Comparison of ENCODE assay signal across 8 cellular contexts in the genomic region with DNA sequence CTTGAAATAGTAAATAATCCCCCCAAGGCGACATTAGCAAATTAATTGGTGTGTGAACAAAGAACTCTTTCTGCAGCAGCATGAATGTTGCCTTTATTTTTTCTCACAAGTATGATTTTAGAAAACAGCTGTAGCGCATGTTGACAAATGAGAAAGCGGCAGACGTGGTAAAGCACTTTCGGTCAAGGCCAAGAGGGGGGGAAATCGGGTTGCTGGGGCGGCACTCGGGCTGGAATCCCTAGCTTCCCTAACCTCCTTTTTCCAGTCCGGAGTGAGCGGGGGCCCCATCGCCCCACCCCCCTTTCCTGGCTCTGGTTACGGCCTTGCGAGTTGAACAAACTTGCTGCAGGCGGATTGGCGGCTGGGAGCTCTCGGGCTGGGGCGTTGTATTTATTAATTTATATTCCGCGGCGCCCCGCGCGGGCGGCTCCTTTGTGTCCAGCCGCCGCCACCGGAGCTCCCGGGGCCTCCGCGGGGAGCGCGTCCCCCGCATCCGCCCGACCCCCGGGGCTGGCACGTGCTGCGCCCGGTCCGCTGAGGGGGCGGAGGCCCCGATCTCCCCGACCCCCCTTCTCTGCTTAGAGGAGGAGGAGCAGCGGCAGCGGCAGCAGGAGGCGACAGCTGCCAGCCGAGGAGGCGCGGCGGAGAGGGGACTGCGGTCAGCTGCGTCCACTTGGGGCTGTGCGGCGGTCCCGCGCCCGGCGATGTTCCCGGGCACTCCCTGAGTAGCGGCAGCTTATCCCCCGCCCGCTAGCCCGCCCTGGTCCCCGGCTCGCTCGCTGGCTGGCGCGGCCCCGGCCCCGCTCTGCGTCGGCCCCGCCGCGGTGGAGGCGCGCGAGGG. TPM values are rescaled to one million over a fixed set of nuclear protein-coding genes. Genes with fewer than 3 reads are reported as not detected.
DNase-seq lines count a peak whose midpoint lies in the region; ATAC-seq and TF ChIP-seq lines count a peak whose summit lies in the region.

A gene with protein sequence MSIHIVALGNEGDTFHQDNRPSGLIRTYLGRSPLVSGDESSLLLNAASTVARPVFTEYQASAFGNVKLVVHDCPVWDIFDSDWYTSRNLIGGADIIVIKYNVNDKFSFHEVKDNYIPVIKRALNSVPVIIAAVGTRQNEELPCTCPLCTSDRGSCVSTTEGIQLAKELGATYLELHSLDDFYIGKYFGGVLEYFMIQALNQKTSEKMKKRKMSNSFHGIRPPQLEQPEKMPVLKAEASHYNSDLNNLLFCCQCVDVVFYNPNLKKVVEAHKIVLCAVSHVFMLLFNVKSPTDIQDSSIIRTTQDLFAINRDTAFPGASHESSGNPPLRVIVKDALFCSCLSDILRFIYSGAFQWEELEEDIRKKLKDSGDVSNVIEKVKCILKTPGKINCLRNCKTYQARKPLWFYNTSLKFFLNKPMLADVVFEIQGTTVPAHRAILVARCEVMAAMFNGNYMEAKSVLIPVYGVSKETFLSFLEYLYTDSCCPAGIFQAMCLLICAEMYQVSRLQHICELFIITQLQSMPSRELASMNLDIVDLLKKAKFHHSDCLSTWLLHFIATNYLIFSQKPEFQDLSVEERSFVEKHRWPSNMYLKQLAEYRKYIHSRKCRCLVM (plus strand): TSS at position 607 of the 841 bp plus-strand sequence. CDS start 347 bp downstream, outside the sequence.

- peak within 1 kb of the TSS; percentile 70 for H3K4me2 ChIP-seq in BLaER1

- H3K9me3 Mint-ChIP-seq in activated CD8-positive, alpha-beta memory T cell treated with anti-CD3 and anti-CD28 coated beads, Interleukin-2, amount 10 ng/mL, durations not matched to agents 7 days and 5 days (ENCODE audit: low read depth) = no peaks in the 10 kb centered on the region
- H3K9me3 Mint-ChIP-seq in endothelial cell (ENCODE audit: unreplicated experiment) = no peaks in the 10 kb centered on the region
- no peaks in the 10 kb centered on the region for H3K9me3 Mint-ChIP-seq in memory B cell

- peak within 1 kb of the TSS; percentile 91 for H3K4me3 ChIP-seq in BLaER1

- CTCF ChIA-PET in activated CD8-positive, alpha-beta memory T cell treated with anti-CD3 and anti-CD28 coated beads, Interleukin-2, amount 10 ng/mL, durations not matched to agents 7 days and 5 days (lab: Charles Lee) = interaction anchor here (0.6 to 1.9 kb wide), 8 partner anchors 10 to 116 kb away, joined by 3 to 5 read pairs (median 3); no protein-coding TSS in a partner anchor

- ATAC-seq in HG03439 (IDR thresholded peaks at IDR 0.05; ENCODE audit: unreplicated experiment) (peak; percentile 49), memory B cell (ENCODE audit: low read depth) (peak; percentile 71)
- ATAC-seq in activated CD8-positive, alpha-beta memory T cell treated with anti-CD3 and anti-CD28 coated beads, Interleukin-2, amount 10 ng/mL, durations not matched to agents 7 days and 5 days = peak; percentile 69

- H3K27ac Mint-ChIP-seq in activated CD8-positive, alpha-beta memory T cell treated with anti-CD3 and anti-CD28 coated beads, Interleukin-2, amount 10 ng/mL, durations not matched to agents 7 days and 5 days = no peak within 1 kb of the TSS
- H3K27ac Mint-ChIP-seq in endothelial cell (ENCODE audit: unreplicated experiment) (peak within 1 kb of the TSS; percentile 77), memory B cell (peak within 1 kb of the TSS; percentile 55)

- H3K27me3 ChIP-seq in BLaER1 = no peaks in the 10 kb centered on the region

- H3K27ac ChIP-seq in BLaER1 = peak within 1 kb of the TSS; percentile 92

- H3K9me3 ChIP-seq in BLaER1 = no peaks in the 10 kb centered on the region

- peak; percentile 63 for TF ChIP-seq POLR2A in GM19193 (IDR thresholded peaks at IDR 0.05; ENCODE audit: extremely low read depth, insufficient read depth, insufficient read length)

- H3K27me3 Mint-ChIP-seq in activated CD8-positive, alpha-beta memory T cell treated with anti-CD3 and anti-CD28 coated beads, Interleukin-2, amount 10 ng/mL, durations not matched to agents 7 days and 5 days = peaks cover 70% of the 10 kb centered on the region
- H3K27me3 Mint-ChIP-seq in endothelial cell (ENCODE audit: unreplicated experiment) (peaks cover 8% of the 10 kb centered on the region), memory B cell (no peaks in the 10 kb centered on the region)

- peak within 1 kb of the TSS; percentile 69 for H3K4me3 Mint-ChIP-seq in activated CD8-positive, alpha-beta memory T cell treated with anti-CD3 and anti-CD28 coated beads, Interleukin-2, amount 10 ng/mL, durations not matched to agents 7 days and 5 days
- H3K4me3 Mint-ChIP-seq in endothelial cell (ENCODE audit: unreplicated experiment) = peak within 1 kb of the TSS; percentile 96
- H3K4me3 Mint-ChIP-seq in memory B cell = peak within 1 kb of the TSS; percentile 88

- DNase-seq in NCI-H526 (lab: John Stamatoyannopoulos, UW) (peak; percentile 50 to 73), endothelial cell (ENCODE audit: low spot score) (peak; percentile 61), memory B cell (ENCODE audit: low spot score in 2 of 2) (peak; percentile 16 to 50)
- no peak for DNase-seq in activated CD8-positive, alpha-beta memory T cell treated with anti-CD3 and anti-CD28 coated beads, Interleukin-2, amount 10 ng/mL, durations not matched to agents 7 days and 5 days
- peak; percentile 47 for DNase-seq in stimulated activated CD8-positive, alpha-beta memory T cell treated with anti-CD3 and anti-CD28 coated beads, Interleukin-4, amount 100 ng/mL, for 48 hours

- H3K9ac ChIP-seq in BLaER1 = peak within 1 kb of the TSS; percentile 90

- H4K20me1 ChIP-seq in BLaER1 = peaks cover 17% of the 10 kb centered on the region; the same call in 1 of the 2 replicates

- no peak for TF ChIP-seq CTCF in endothelial cell (IDR thresholded peaks at IDR 0.05; ENCODE audit: unreplicated experiment)

- H3K36me3 ChIP-seq in BLaER1 = peaks cover 9% of the 10 kb centered on the region; the same call in 1 of the 2 replicates

- peaks cover 2% of the 10 kb centered on the region for H3K36me3 Mint-ChIP-seq in activated CD8-positive, alpha-beta memory T cell treated with anti-CD3 and anti-CD28 coated beads, Interleukin-2, amount 10 ng/mL, durations not matched to agents 7 days and 5 days
- H3K36me3 Mint-ChIP-seq in endothelial cell (ENCODE audit: low read depth, unreplicated experiment) (peaks cover 8% of the 10 kb centered on the region), memory B cell (no peaks in the 10 kb centered on the region)

- peaks cover 17% of the 10 kb centered on the region for H3K4me1 Mint-ChIP-seq in activated CD8-positive, alpha-beta memory T cell treated with anti-CD3 and anti-CD28 coated beads, Interleukin-2, amount 10 ng/mL, durations not matched to agents 7 days and 5 days
- H3K4me1 Mint-ChIP-seq in endothelial cell (ENCODE audit: unreplicated experiment) (peaks cover 24% of the 10 kb centered on the region), memory B cell (peaks cover 20% of the 10 kb centered on the region)

- H3K4me1 ChIP-seq in BLaER1 = peaks cover 59% of the 10 kb centered on the region

RNA-seq across cellular contexts. Expression of the gene that starts here (rescaled TPM):
- total RNA-seq in activated CD8-positive, alpha-beta memory T cell treated with anti-CD3 and anti-CD28 coated beads, Interleukin-2, amount 10 ng/mL, durations not matched to agents 7 days and 5 days = under 1 TPM; 0.35 to 0.55 TPM
- 22.8 TPM for total RNA-seq in endothelial cell (ENCODE audit: unreplicated experiment)

Comparison
In these comparisons a context has a peak if more than half of its experiments do, and no peak if none do; other contexts are left out.
1. RNA of the gene that starts here (total RNA-seq): 22.8 TPM in endothelial cell (single experiment); 0.35 to 0.55 TPM in activated CD8-positive, alpha-beta memory T cell treated with anti-CD3 and anti-CD28 coated beads, Interleukin-2, amount 10 ng/mL, durations not matched to agents 7 days and 5 days; every median in the first group is over 10 times any median in the second.
2. Peak in ATAC-seq in activated CD8-positive, alpha-beta memory T cell treated with anti-CD3 and anti-CD28 coated beads, Interleukin-2, amount 10 ng/mL, durations not matched to agents 7 days and 5 days; RNA of the gene not detected or under 1 TPM.
3. Peak in every context shown above with its lines, with median percentiles within 50 percentile points of each other: ATAC-seq and H3K4me3 Mint-ChIP-seq.